In the genomic region with DNA sequence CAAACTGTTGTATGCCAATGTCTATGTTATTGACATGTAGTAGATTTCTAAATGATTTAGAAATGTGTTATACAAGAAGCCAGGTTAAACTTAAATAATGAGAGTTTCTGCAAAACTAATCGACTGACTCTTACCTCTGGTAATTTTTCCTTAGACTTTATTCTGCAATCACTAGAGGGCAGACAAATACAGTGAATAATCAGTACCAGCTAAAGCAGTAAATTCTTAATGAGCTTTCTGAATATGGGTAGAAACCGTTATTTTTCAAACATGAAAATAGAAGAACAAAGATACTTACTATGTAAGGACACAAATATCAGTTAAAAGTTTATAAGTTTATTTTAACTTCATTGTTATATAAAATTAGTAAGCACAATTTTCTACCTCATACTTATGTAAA, we compare ENCODE assay signal across 8 cellular contexts.
DNase-seq lines count a peak whose midpoint lies in the region; ATAC-seq, FAIRE-seq and TF ChIP-seq lines count a peak whose summit lies in the region.

No MANE protein-coding gene starts in this region.

- TF ChIP-seq EP300 in H1 (IDR thresholded peaks at IDR 0.05; ENCODE audit: borderline replicate concordance in 1 of 2, low read depth in 2 of 2, low read length in 2 of 2) (no peak), neural cell (conservative IDR thresholded peaks at IDR 0.05; ENCODE audit: poor library complexity, severe bottlenecking) (no peak)

- H2BK20ac ChIP-seq in H1 (ENCODE audit: low read length) = no peak overlapping the region

- no peak overlapping the region for H2BK5ac ChIP-seq in H1 (ENCODE audit: low read depth, low read length)

- H3K4me2 ChIP-seq in OCI-LY1 (ENCODE audit: low read length) (no peak overlapping the region), H1 (ENCODE audit: insufficient read depth in 1 of 2, low read depth in 2 of 2, low read length in 2 of 2) (no peak overlapping the region), neural cell (ENCODE audit: low read length) (no peak overlapping the region)

- no peak overlapping the region for H3K23ac ChIP-seq in H1 (ENCODE audit: insufficient read length)

- no peak overlapping the region for H2BK15ac ChIP-seq in H1 (ENCODE audit: low read length)

- H3K9me2 ChIP-seq in OCI-LY1 (ENCODE audit: low read depth, low read length) (no peaks in the 10 kb centered on the region), neural cell (ENCODE audit: insufficient read depth, low read length) (no peaks in the 10 kb centered on the region)

- H3K14ac ChIP-seq in H1 (ENCODE audit: insufficient read length) = no peak overlapping the region

- CTCF ChIA-PET in H1 (lab: Charles Lee; ENCODE audit: partially characterized antibody) = interaction anchor here (0.6 to 6.1 kb wide), 26 partner anchors 12 to 588 kb away, joined by 3 to 83 read pairs (median 4); no protein-coding TSS in a partner anchor

- no peaks in the 10 kb centered on the region for H3K4me1 ChIP-seq in OCI-LY1 (ENCODE audit: insufficient read depth, low read length, severe bottlenecking)
- H3K4me1 ChIP-seq in H1 (replicated peaks in 1 of 4; ENCODE audit: control insufficient read depth in 3 of 4, insufficient read depth in 4 of 4, low read length in 3 of 4) = no peaks in the 10 kb centered on the region

- H3K4me3 ChIP-seq in OCI-LY1 (ENCODE audit: low read depth, low read length, poor library complexity, severe bottlenecking) (no peak overlapping the region), H1 (ENCODE audit: extremely low read depth in 1 of 4, insufficient read depth in 2 of 4, low read depth in 3 of 4, low read length in 4 of 4) (no peak overlapping the region), neural cell (ENCODE audit: low read length) (no peak overlapping the region)

- in situ Hi-C loops in GM13977 (cut with MboI; ENCODE audit: low pct_unique_long_range_greater_than_20kb, low sequenced_read_pairs, unreplicated experiment) = loop anchor here (5.0 to 10.0 kb wide), 2 partner anchors 125 to 537 kb away; no protein-coding TSS in a partner anchor

- H3K9me3 ChIP-seq in OCI-LY1 (ENCODE audit: low read length) (no peaks in the 10 kb centered on the region), H1 (ENCODE audit: insufficient read depth in 2 of 2, low read depth in 1 of 2, low read length in 1 of 2) (no peaks in the 10 kb centered on the region), neural cell (ENCODE audit: low read length) (no peaks in the 10 kb centered on the region)

- no peak overlapping the region for H4K5ac ChIP-seq in H1 (ENCODE audit: insufficient read length, low read depth, low read length)

- H3F3A ChIP-seq in OCI-LY1 (ENCODE audit: insufficient read depth, low read length) (no peaks in the 10 kb centered on the region), neural cell (ENCODE audit: insufficient read depth, low read length, poor library complexity, severe bottlenecking) (no peaks in the 10 kb centered on the region)

- H2AFZ ChIP-seq in OCI-LY1 (ENCODE audit: low read length) (no peak overlapping the region), H1 (ENCODE audit: low read length) (no peak overlapping the region), neural cell (ENCODE audit: low read depth, low read length) (no peak overlapping the region)

- POLR2A ChIA-PET in H1 (lab: Charles Lee; ENCODE audit: partially characterized antibody) = no interaction called here

- H2BK12ac ChIP-seq in H1 (ENCODE audit: low read depth, low read length) = no peak overlapping the region

- H3K4ac ChIP-seq in H1 (replicated peaks; ENCODE audit: insufficient read length, low read depth, low read length) = no peak overlapping the region

- H3K79me2 ChIP-seq in OCI-LY1 (ENCODE audit: insufficient read depth, low read length) (no peaks in the 10 kb centered on the region), H1 (ENCODE audit: control insufficient read depth in 1 of 2, insufficient read depth in 2 of 2, low read length in 2 of 2) (no peaks in the 10 kb centered on the region), neural cell (replicated peaks; ENCODE audit: insufficient read depth, low read length) (no peaks in the 10 kb centered on the region)

- no peak overlapping the region for H2BK120ac ChIP-seq in H1 (replicated peaks; ENCODE audit: low read depth, low read length)

- H4K8ac ChIP-seq in H1 (ENCODE audit: extremely low read depth, insufficient read depth, low read length) = no peak overlapping the region

- no peak for TF ChIP-seq POLR2A in H1 (IDR thresholded peaks at IDR 0.05; ENCODE audit: control extremely low read depth in 1 of 2, low read depth in 2 of 2, low read length in 2 of 2)

- no peaks in the 10 kb centered on the region for H3K36me3 ChIP-seq in OCI-LY1 (ENCODE audit: insufficient read depth, low read length)
- H3K36me3 ChIP-seq in H1 (ENCODE audit: control insufficient read depth in 2 of 4, insufficient read depth in 4 of 4, low read length in 3 of 4) = no peaks in the 10 kb centered on the region
- no peaks in the 10 kb centered on the region for H3K36me3 ChIP-seq in neural cell (ENCODE audit: insufficient read depth, low read length)

- no peaks in the 10 kb centered on the region for H3K79me1 ChIP-seq in H1 (ENCODE audit: low read depth, low read length)

- H4K91ac ChIP-seq in H1 (replicated peaks; ENCODE audit: insufficient read length, low read length) = no peak overlapping the region

- no peak overlapping the region for H3K56ac ChIP-seq in H1 (replicated peaks; ENCODE audit: insufficient read length, low read depth, low read length)

- H3K27me3 ChIP-seq in OCI-LY1 (ENCODE audit: insufficient read depth, low read length) = no peaks in the 10 kb centered on the region
- no peaks in the 10 kb centered on the region for H3K27me3 ChIP-seq in H1 (replicated peaks in 1 of 4; ENCODE audit: control insufficient read depth in 3 of 4, extremely low read depth in 1 of 4, insufficient read depth in 3 of 4, low read length in 3 of 4)
- no peaks in the 10 kb centered on the region for H3K27me3 ChIP-seq in neural cell (ENCODE audit: insufficient read depth, low read depth, low read length)

- no peak for FAIRE-seq in H1 (lab: Jason Lieb, UNC)

- H3K18ac ChIP-seq in H1 (ENCODE audit: extremely low read depth, low read length) = no peak overlapping the region

- WGBS in H1 (ENCODE audit: extremely low coverage in 1 of 2, insufficient coverage in 1 of 2, insufficient read length in 1 of 2, insufficient replicate concordance in 2 of 2, low coverage in 1 of 2, low lambda C conversion rate in 2 of 2, missing lambda C conversion rate in 1 of 2), 2 experiments = 78% methylated on average over 2 of the region's 2 CpGs; no CpG with 5 or more reads in 1 of the 2 experiments

- H4K20me1 ChIP-seq in OCI-LY1 (ENCODE audit: insufficient read depth, low read length) (no peaks in the 10 kb centered on the region), H1 (replicated peaks in 1 of 2; ENCODE audit: control insufficient read depth in 1 of 2, insufficient read depth in 2 of 2, low read length in 2 of 2) (no peaks in the 10 kb centered on the region), neural cell (ENCODE audit: insufficient read depth) (no peaks in the 10 kb centered on the region)

- H3K9ac ChIP-seq in OCI-LY1 (ENCODE audit: low read length) = no peak overlapping the region
- H3K9ac ChIP-seq in H1 (replicated peaks in 1 of 4; ENCODE audit: extremely low read depth in 1 of 4, low read depth in 3 of 4, low read length in 3 of 4) = no peak overlapping the region
- H3K9ac ChIP-seq in neural cell (ENCODE audit: low read length) = no peak overlapping the region

- no peak overlapping the region for H2AK5ac ChIP-seq in H1 (ENCODE audit: low read depth, low read length)

- no peaks in the 10 kb centered on the region for H3K23me2 ChIP-seq in H1 (ENCODE audit: low read depth, low read length)

- peak; percentile 55 for TF ChIP-seq CTCF in AG09319 (IDR thresholded peaks at IDR 0.05; ENCODE audit: low read depth, low read length)
- peak; percentile 53 for TF ChIP-seq CTCF in GM13977 (IDR thresholded peaks at IDR 0.05; ENCODE audit: extremely low read depth, insufficient read depth, missing control alignments)
- TF ChIP-seq CTCF in OCI-LY1 (IDR thresholded peaks at IDR 0.05; ENCODE audit: low read length) = peak; percentile 73
- peak in 2 of 3 experiments; percentile 20 to 23; a peak in 2 of 4 replicates for TF ChIP-seq CTCF in H1 (IDR thresholded peaks at IDR 0.05; ENCODE audit: control extremely low read depth in 1 of 3, insufficient read depth in 1 of 3, low read depth in 1 of 3, low read length in 3 of 3)
- peak; percentile 80 for TF ChIP-seq CTCF in neural cell (IDR thresholded peaks at IDR 0.05; ENCODE audit: poor library complexity, severe bottlenecking)

- H3K27ac ChIP-seq in OCI-LY1 (ENCODE audit: low read depth, low read length, poor library complexity, severe bottlenecking) (no peak overlapping the region), H1 (ENCODE audit: low read depth, low read length) (no peak overlapping the region), neural cell (ENCODE audit: low read length) (no peak overlapping the region)

- peak; percentile 54 for ATAC-seq in HG03103 (IDR thresholded peaks at IDR 0.05; ENCODE audit: low read depth, unreplicated experiment)

- DNase-seq in AG09319 (ENCODE audit: extremely low read depth, low read depth) = no peak
- peak; percentile 36 for DNase-seq in GM13977 (ENCODE audit: low spot score)
- no peak for DNase-seq in H1 (ENCODE audit: low read depth in 1 of 2, low spot score in 2 of 2)
- DNase-seq in SK-N-DZ (ENCODE audit: low spot score) = no peak
- DNase-seq in C1 segment of cervical spinal cord (lab: John Stamatoyannopoulos, UW) = no peak

- TF ChIP-seq RAD21 in H1 (IDR thresholded peaks at IDR 0.05 in 1 of 2, conservative IDR thresholded peaks at IDR 0.05 in 1 of 2; ENCODE audit: low read depth in 2 of 2, low read length in 2 of 2) (peak; percentile 59 to 70), neural cell (conservative IDR thresholded peaks at IDR 0.05) (peak; percentile 90)

TF ChIP-seq in H1, 55 proteins besides CTCF, POLR2A, EP300 and RAD21 (continues in another document):
- TF ChIP-seq SUZ12 (IDR thresholded peaks at IDR 0.05; ENCODE audit: low read length) (no peak), EGR1 (IDR thresholded peaks at IDR 0.05; ENCODE audit: borderline replicate concordance, low read depth, low read length) (no peak), GABPA (IDR thresholded peaks at IDR 0.05; ENCODE audit: borderline replicate concordance, insufficient read depth, low read length) (no peak), CBX5 (IDR thresholded peaks at IDR 0.05; ENCODE audit: low read depth, low read length) (no peak), HDAC2 (IDR thresholded peaks at IDR 0.05; ENCODE audit: borderline replicate concordance in 1 of 2, low read depth in 2 of 2, low read length in 2 of 2) (no peak), RXRA (IDR thresholded peaks at IDR 0.05; ENCODE audit: insufficient read depth, low read depth, low read length) (no peak)

TF ChIP-seq in neural cell, 6 proteins besides CTCF, POLR2A, EP300 and RAD21:
- TF ChIP-seq MXI1 (conservative IDR thresholded peaks at IDR 0.05; ENCODE audit: poor library complexity, severe bottlenecking) = no peak
- TF ChIP-seq SMC3 (conservative IDR thresholded peaks at IDR 0.05; ENCODE audit: poor library complexity) = peak; percentile 89
TF ChIP-seq in neural cell: peak in this region for 1.

Comparison
In these comparisons a context has a peak if more than half of its experiments do, and no peak if none do; other contexts are left out.
1. CTCF ChIP-seq: peak in every context shown above with its lines; median percentile 80 in neural cell; 73 in OCI-LY1; 55 in AG09319; 53 in GM13977; 22 in H1.